In the genomic region with DNA sequence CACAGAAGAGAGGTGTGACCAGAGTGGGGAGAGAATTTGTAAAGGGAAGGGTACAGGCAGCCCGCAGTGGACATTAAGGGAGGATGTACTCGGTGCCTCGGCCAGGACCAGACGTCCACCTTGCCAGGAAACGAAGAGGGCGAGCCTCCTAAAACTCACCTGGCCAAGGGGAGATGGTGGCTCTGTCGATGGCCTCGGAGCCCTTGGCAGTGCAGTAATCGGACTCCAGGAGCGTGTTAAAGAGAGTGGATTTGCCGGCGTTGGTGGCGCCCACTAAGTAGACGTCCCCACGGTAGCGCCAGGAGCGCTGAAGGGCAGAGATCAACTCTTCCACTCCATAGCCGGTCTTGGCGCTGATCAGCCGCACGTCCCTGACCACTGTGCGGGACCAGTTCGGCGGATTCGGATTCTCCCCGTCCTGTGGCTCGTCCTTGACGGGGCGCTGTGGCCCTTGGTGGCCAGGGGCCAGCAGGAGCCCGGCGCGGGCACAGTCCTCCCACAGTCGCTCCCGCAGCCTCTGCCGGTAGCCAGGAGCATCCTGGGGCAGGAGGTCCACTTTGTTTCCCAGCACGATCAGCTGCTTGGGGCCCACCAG, we compare ENCODE assay signal across 8 cellular contexts. TPM values are rescaled to one million over a fixed set of nuclear protein-coding genes. Genes with fewer than 3 reads are reported as not detected.
DNase-seq lines count a peak whose midpoint lies in the region; ATAC-seq and TF ChIP-seq lines count a peak whose summit lies in the region.

No MANE protein-coding gene starts in this region.

- peaks cover 40% of the 10 kb centered on the region for H4K20me1 ChIP-seq in neural progenitor cell (ENCODE audit: low read depth)

- TF ChIP-seq CTCF in neural progenitor cell (IDR thresholded peaks at IDR 0.05) = no peak

- H3K27me3 ChIP-seq in neural progenitor cell = no peaks in the 10 kb centered on the region

- peak overlapping the region; percentile 52 for H3K27ac Mint-ChIP-seq in T-helper 2 cell treated with Interferon-gamma antibody and Interleukin-4, amounts not matched to agents 5 μg/mL and 100 μg/mL, for 36 hours
- peak overlapping the region; percentile 10 for H3K27ac Mint-ChIP-seq in neural progenitor cell

- no peak for TF ChIP-seq POLR2A in erythroblast (IDR thresholded peaks at IDR 0.05; ENCODE audit: low read length)

- peak overlapping the region; percentile 91 for H3K4me2 ChIP-seq in neural progenitor cell

- H3K9me3 ChIP-seq in SK-N-MC (ENCODE audit: low read depth, low read length) (peaks cover 3% of the 10 kb centered on the region; the same call in 1 of the 2 replicates), neural progenitor cell (ENCODE audit: low read depth) (no peaks in the 10 kb centered on the region)

- peaks cover 62% of the 10 kb centered on the region for H3K36me3 Mint-ChIP-seq in T-helper 2 cell treated with Interferon-gamma antibody and Interleukin-4, amounts not matched to agents 5 μg/mL and 100 μg/mL, for 36 hours (ENCODE audit: low read depth)
- H3K36me3 Mint-ChIP-seq in neural progenitor cell = peaks cover 28% of the 10 kb centered on the region

- H3K27me3 Mint-ChIP-seq in T-helper 2 cell treated with Interferon-gamma antibody and Interleukin-4, amounts not matched to agents 5 μg/mL and 100 μg/mL, for 36 hours (ENCODE audit: low read depth) = no peaks in the 10 kb centered on the region
- peaks cover 8% of the 10 kb centered on the region for H3K27me3 Mint-ChIP-seq in neural progenitor cell (ENCODE audit: insufficient read depth, low read depth)

- H3K4me3 ChIP-seq in SK-N-MC (peak overlapping the region; percentile 91), neural progenitor cell (peak overlapping the region; percentile 71)

- peak overlapping the region; percentile 96 for H3K4me3 Mint-ChIP-seq in T-helper 2 cell treated with Interferon-gamma antibody and Interleukin-4, amounts not matched to agents 5 μg/mL and 100 μg/mL, for 36 hours
- H3K4me3 Mint-ChIP-seq in neural progenitor cell = peak overlapping the region; percentile 100

- H3K4me1 Mint-ChIP-seq in T-helper 2 cell treated with Interferon-gamma antibody and Interleukin-4, amounts not matched to agents 5 μg/mL and 100 μg/mL, for 36 hours (ENCODE audit: low read depth) = peaks cover 23% of the 10 kb centered on the region
- peaks cover 17% of the 10 kb centered on the region for H3K4me1 Mint-ChIP-seq in neural progenitor cell

- no peak for ATAC-seq in HG02798 (IDR thresholded peaks at IDR 0.05; ENCODE audit: poor library complexity, unreplicated experiment)

- no peak overlapping the region for H2AFZ ChIP-seq in neural progenitor cell (replicated peaks)

- no peak overlapping the region for H3K27ac ChIP-seq in SK-N-MC
- H3K27ac ChIP-seq in neural progenitor cell = no peak overlapping the region

- H3K36me3 ChIP-seq in SK-N-MC (ENCODE audit: insufficient read depth, low read length) (peaks cover 43% of the 10 kb centered on the region), neural progenitor cell (peaks cover 9% of the 10 kb centered on the region)

- H3K79me2 ChIP-seq in neural progenitor cell (ENCODE audit: low read depth) = peaks cover 61% of the 10 kb centered on the region

- no peak for DNase-seq in T-helper 2 cell treated with Interferon-gamma antibody and Interleukin-4, amounts not matched to agents 5 μg/mL and 100 μg/mL, for 36 hours (ENCODE audit: low spot score)
- no peak for DNase-seq in T-helper 2 cell
- DNase-seq in SK-N-MC (ENCODE audit: low read depth, low spot score) = no peak
- DNase-seq in erythroblast (lab: John Stamatoyannopoulos, UW) = peak; percentile 56 to 69
- DNase-seq in neural progenitor cell (ENCODE audit: low spot score) = no peak
- no peak for DNase-seq in middle frontal gyrus (ENCODE audit: extremely low spot score, low spot score)
- no peak for DNase-seq in stimulated activated CD4-positive, alpha-beta T cell treated with anti-CD3 and anti-CD28 coated beads, Interleukin-15, amount 100 ng/mL, for 24 hours

- peaks cover 18% of the 10 kb centered on the region for H3K9me3 Mint-ChIP-seq in T-helper 2 cell treated with Interferon-gamma antibody and Interleukin-4, amounts not matched to agents 5 μg/mL and 100 μg/mL, for 36 hours
- H3K9me3 Mint-ChIP-seq in neural progenitor cell = peaks cover 2% of the 10 kb centered on the region

- H3K9ac ChIP-seq in SK-N-MC (ENCODE audit: insufficient read length) (peak overlapping the region; percentile 93), neural progenitor cell (peak overlapping the region; percentile 40)

- peaks cover 13% of the 10 kb centered on the region for H3K4me1 ChIP-seq in neural progenitor cell

- H3F3A ChIP-seq in neural progenitor cell (ENCODE audit: low read depth) = peaks cover 15% of the 10 kb centered on the region

RNA-seq across cellular contexts. Expression of gene NOA1, which starts 1.0 kb away (rescaled TPM):
- 20.4 and 24.9 TPM in 2 replicates for total RNA-seq in neural progenitor cell (ENCODE audit: low replicate concordance)

RNA-seq across cellular contexts. Expression of gene POLR2B, which starts 2.3 kb away (rescaled TPM):
- total RNA-seq in neural progenitor cell (ENCODE audit: low replicate concordance) = 150 and 290 TPM in 2 replicates

Comparison
In these comparisons a context has a peak if more than half of its experiments do, and no peak if none do; other contexts are left out.
1. DNase-seq: peak in erythroblast (2 of 2); none in T-helper 2 cell treated with Interferon-gamma antibody and Interleukin-4, amounts not matched to agents 5 μg/mL and 100 μg/mL, for 36 hours (single experiment), T-helper 2 cell (0 of 5), SK-N-MC (single experiment), neural progenitor cell (single experiment), middle frontal gyrus (single experiment) and stimulated activated CD4-positive, alpha-beta T cell treated with anti-CD3 and anti-CD28 coated beads, Interleukin-15, amount 100 ng/mL, for 24 hours (single experiment).